In genomic region chr11:46100670-46101069, GRCh38 we compare ENCODE assay signal across 9 cellular contexts. TPM values are rescaled to one million over a fixed set of nuclear protein-coding genes. Genes with fewer than 3 reads are reported as not detected.
DNase-seq lines count a peak whose midpoint lies in the region; ATAC-seq, FAIRE-seq and TF ChIP-seq lines count a peak whose summit lies in the region.
"Had no signal": no experiment of that assay in that cellular context is flagged by ENCODE, and none has a peak within 500 bp of the region (broad histone marks: within the 10 kb centered on the region; RNA-seq: fewer than 3 reads in every experiment).

No MANE protein-coding gene starts in this region.

- no peak overlapping the region for H3K9ac ChIP-seq in kidney (ENCODE audit: low read length in 2 of 2)

- DNase-seq in CD4-positive, alpha-beta T cell: no peak
- no peak for DNase-seq in activated CD4-positive, CD25-positive, alpha-beta regulatory T cell treated with anti-CD3 and anti-CD28 coated beads, Interleukin-2, amount 50 U/mL, for 72 hours
- DNase-seq in kidney: no peak
- DNase-seq in stimulated activated CD4-positive, alpha-beta T cell treated with anti-CD3 and anti-CD28 coated beads, Interleukin-15, amount 100 ng/mL, for 24 hours: no peak
- DNase-seq: stimulated activated CD4-positive, alpha-beta T cell treated with anti-CD3 and anti-CD28 coated beads, Interleukin-4, amount 100 ng/mL, for 1 hour had no signal

- FAIRE-seq in kidney (lab: Jason Lieb, UNC): no peak

- no peak overlapping the region for H3K27ac ChIP-seq in CD4-positive, alpha-beta T cell (ENCODE audit: low read depth, low read length)
- H3K27ac ChIP-seq in kidney (ENCODE audit: low read depth in 2 of 2, low read length in 2 of 2): no peak overlapping the region

- H3K27ac Mint-ChIP-seq in CD4-positive, alpha-beta T cell: peak overlapping the region; percentile 87
- H3K27ac Mint-ChIP-seq in activated T-helper 17 cell treated with anti-CD3 and anti-CD28 coated beads, Interleukin-2, amount 50 U/mL, for 72 hours: no peak overlapping the region

- no peaks in the 10 kb centered on the region for H3K9me3 ChIP-seq in CD4-positive, alpha-beta T cell (ENCODE audit: control insufficient read depth, low read length)
- H3K9me3 ChIP-seq in kidney (ENCODE audit: control insufficient read depth in 1 of 2, low read length in 2 of 2): no peaks in the 10 kb centered on the region

- no peak for TF ChIP-seq CTCF in CD4-positive, alpha-beta T cell (IDR thresholded peaks at IDR 0.05)
- no peak for TF ChIP-seq CTCF in kidney (IDR thresholded peaks at IDR 0.05; ENCODE audit: borderline replicate concordance, extremely low read depth, insufficient read depth)

- no peaks in the 10 kb centered on the region for H3K27me3 ChIP-seq in CD4-positive, alpha-beta T cell (ENCODE audit: control insufficient read depth, insufficient read depth, low read length)

- no peaks in the 10 kb centered on the region for H3K27me3 Mint-ChIP-seq in CD4-positive, alpha-beta T cell
- no peaks in the 10 kb centered on the region for H3K27me3 Mint-ChIP-seq in activated T-helper 17 cell treated with anti-CD3 and anti-CD28 coated beads, Interleukin-2, amount 50 U/mL, for 72 hours

- no peaks in the 10 kb centered on the region for H3K9me3 Mint-ChIP-seq in CD4-positive, alpha-beta T cell
- H3K9me3 Mint-ChIP-seq in activated T-helper 17 cell treated with anti-CD3 and anti-CD28 coated beads, Interleukin-2, amount 50 U/mL, for 72 hours: no peaks in the 10 kb centered on the region

- peaks cover 79% of the 10 kb centered on the region for H3K4me1 Mint-ChIP-seq in CD4-positive, alpha-beta T cell (ENCODE audit: low read depth)
- H3K4me1 Mint-ChIP-seq in activated T-helper 17 cell treated with anti-CD3 and anti-CD28 coated beads, Interleukin-2, amount 50 U/mL, for 72 hours: peaks cover 62% of the 10 kb centered on the region

- H3K4me1 ChIP-seq in kidney (ENCODE audit: control insufficient read depth in 1 of 2, insufficient read depth in 1 of 2, low read depth in 1 of 2, low read length in 2 of 2): peaks cover 3 to 4% of the 10 kb centered on the region in 2 donors

- ATAC-seq in CD4-positive, alpha-beta T cell (ENCODE audit: poor library complexity): peak; percentile 46
- ATAC-seq in GM19328 (IDR thresholded peaks at IDR 0.05; ENCODE audit: unreplicated experiment) (peak; percentile 75), HG03064 (IDR thresholded peaks at IDR 0.05; ENCODE audit: low read depth, unreplicated experiment) (peak; percentile 68)
- ATAC-seq in activated T-helper 17 cell treated with anti-CD3 and anti-CD28 coated beads, Interleukin-2, amount 50 U/mL, for 72 hours (replicated peaks): peak; percentile 18
- ATAC-seq in activated CD4-positive, CD25-positive, alpha-beta regulatory T cell treated with anti-CD3 and anti-CD28 coated beads, Interleukin-2, amount 50 U/mL, for 24 hours: no peak

- H3K36me3 Mint-ChIP-seq in CD4-positive, alpha-beta T cell (ENCODE audit: low read depth): no peaks in the 10 kb centered on the region
- H3K36me3 Mint-ChIP-seq in activated T-helper 17 cell treated with anti-CD3 and anti-CD28 coated beads, Interleukin-2, amount 50 U/mL, for 72 hours (ENCODE audit: low read depth): peaks cover 6% of the 10 kb centered on the region

- intact Hi-C loops in CD4-positive, alpha-beta T cell (cut with DNase I, micrococcal nuclease): loop anchor here in 1 of 2 experiments (2.0 kb wide), 1 partner anchor 18 kb away; no protein-coding TSS in a partner anchor
- intact Hi-C loops in kidney (cut with DNase I): no loop called here

- POLR2A ChIA-PET in CD4-positive, alpha-beta T cell (lab: Charles Lee): interaction anchor here (1.3 to 1.4 kb wide), 2 partner anchors 15 to 20 kb away, joined by 5 to 6 read pairs; partner anchors contain the start of gene PHF21A

- CTCF ChIA-PET in CD4-positive, alpha-beta T cell (lab: Charles Lee): no interaction called here

- no peak overlapping the region for H3K4me3 ChIP-seq in kidney (ENCODE audit: low read length in 2 of 2)

- peak overlapping the region; percentile 47 for H3K4me3 Mint-ChIP-seq in CD4-positive, alpha-beta T cell
- H3K4me3 Mint-ChIP-seq in activated T-helper 17 cell treated with anti-CD3 and anti-CD28 coated beads, Interleukin-2, amount 50 U/mL, for 72 hours: peak overlapping the region; percentile 65

- no peaks in the 10 kb centered on the region for H3K36me3 ChIP-seq in kidney (ENCODE audit: control insufficient read depth in 1 of 2, insufficient read depth in 2 of 2, low read length in 2 of 2)

RNA-seq across cellular contexts. Expression of gene PHF21A, which starts 20.6 kb away (rescaled TPM):
- total RNA-seq in CD4-positive, alpha-beta T cell: 10 to 100 TPM; 59.5 to 66.2 TPM
- total RNA-seq in activated T-helper 17 cell treated with anti-CD3 and anti-CD28 coated beads, Interleukin-2, amount 50 U/mL, for 72 hours: 10 to 100 TPM; 33.5 to 91.7 TPM
- total RNA-seq in kidney: 48.2 TPM
- 9.6 TPM for polyA plus RNA-seq in kidney (ENCODE audit: insufficient read depth, low read depth, low replicate concordance)

Comparison
In these comparisons a context has a peak if more than half of its experiments do, and no peak if none do; other contexts are left out.
1. ATAC-seq: peak in CD4-positive, alpha-beta T cell (single experiment), GM19328 (single experiment), HG03064 (single experiment) and activated T-helper 17 cell treated with anti-CD3 and anti-CD28 coated beads, Interleukin-2, amount 50 U/mL, for 72 hours (single experiment); none in activated CD4-positive, CD25-positive, alpha-beta regulatory T cell treated with anti-CD3 and anti-CD28 coated beads, Interleukin-2, amount 50 U/mL, for 24 hours (0 of 2).